ENCODE assay signal across 8 cellular contexts in genomic region chr5:6633469-6634326, GRCh38. TPM values are rescaled to one million over a fixed set of nuclear protein-coding genes. Genes with fewer than 3 reads are reported as not detected.
DNase-seq lines count a peak whose midpoint lies in the region.

No MANE protein-coding gene starts in this region.

- H3K36me3 ChIP-seq in HAP-1 (replicated peaks), result peaks cover 41% of the 10 kb centered on the region
- H3K36me3 ChIP-seq in Karpas-422 (ENCODE audit: insufficient read depth, low read length), result peaks cover 29% of the 10 kb centered on the region
- H3K36me3 ChIP-seq in neuronal stem cell (replicated peaks in 1 of 2; ENCODE audit: control insufficient read depth in 2 of 2, insufficient read depth in 2 of 2, low read length in 2 of 2), result peaks cover 10 to 31% of the 10 kb centered on the region in 2 donors

- H3K27ac ChIP-seq in Karpas-422 (ENCODE audit: low read length) (no peak overlapping the region), neuronal stem cell (replicated peaks; ENCODE audit: low read length) (no peak overlapping the region)

- H3K18ac ChIP-seq in neuronal stem cell (ENCODE audit: low read length), result peak overlapping the region; percentile 92

- no peaks in the 10 kb centered on the region for H3K9me3 Mint-ChIP-seq in activated CD4-positive, alpha-beta memory T cell treated with anti-CD3 and anti-CD28 coated beads, Interleukin-2, amount 10 ng/mL, durations not matched to agents 7 days and 5 days

- H3K4me3 ChIP-seq in HAP-1 (peak overlapping the region; percentile 83), Karpas-422 (ENCODE audit: low read length) (peak overlapping the region; percentile 100), neuronal stem cell (ENCODE audit: low read length in 2 of 2) (peak overlapping the region; percentile 89 to 99)

- in situ Hi-C loops in HAP-1 (cut with MboI; ENCODE audit: low sequenced_read_pairs), result loop anchor here (5.0 kb wide), 1 partner anchor 84 kb away; no protein-coding TSS in a partner anchor

- no peak overlapping the region for H2AK5ac ChIP-seq in neuronal stem cell (ENCODE audit: low read depth, low read length)

- H3K9me3 ChIP-seq in HAP-1, result no peaks in the 10 kb centered on the region
- H3K9me3 ChIP-seq in Karpas-422 (ENCODE audit: low read length), result no peaks in the 10 kb centered on the region
- H3K9me3 ChIP-seq in neuronal stem cell (replicated peaks in 1 of 2; ENCODE audit: control insufficient read depth in 2 of 2, insufficient read depth in 1 of 2, low read depth in 1 of 2, low read length in 2 of 2), result no peaks in the 10 kb centered on the region

- H3K9ac ChIP-seq in Karpas-422 (ENCODE audit: low read length) (peak overlapping the region; percentile 93), neuronal stem cell (ENCODE audit: low read depth, low read length, poor library complexity) (peak overlapping the region; percentile 96)

- POLR2A ChIA-PET in activated CD4-positive, alpha-beta memory T cell treated with anti-CD3 and anti-CD28 coated beads, Interleukin-2, amount 10 ng/mL, durations not matched to agents 7 days and 5 days (lab: Charles Lee), result interaction anchor here (0.7 to 5.5 kb wide), 24 partner anchors 9 to 1239 kb away, joined by 3 to 63 read pairs (median 4); partner anchors contain the start of genes ICE1, MED10 and TENT4A

- H3K27me3 Mint-ChIP-seq in activated CD4-positive, alpha-beta memory T cell treated with anti-CD3 and anti-CD28 coated beads, Interleukin-2, amount 10 ng/mL, durations not matched to agents 7 days and 5 days, result no peaks in the 10 kb centered on the region

- no peaks in the 10 kb centered on the region for H3K27me3 ChIP-seq in HAP-1 (ENCODE audit: low read depth)
- no peaks in the 10 kb centered on the region for H3K27me3 ChIP-seq in Karpas-422 (ENCODE audit: low read length)
- H3K27me3 ChIP-seq in neuronal stem cell (ENCODE audit: control insufficient read depth in 3 of 3, insufficient read depth in 3 of 3, low read depth in 1 of 3, low read length in 3 of 3), result no peaks in the 10 kb centered on the region

- H4K20me1 ChIP-seq in Karpas-422 (ENCODE audit: insufficient read depth, low read depth, low read length), result peaks cover 20% of the 10 kb centered on the region

- H3K9me2 ChIP-seq in Karpas-422 (replicated peaks; ENCODE audit: insufficient read depth, low read length), result no peaks in the 10 kb centered on the region

- H3K14ac ChIP-seq in neuronal stem cell (ENCODE audit: low read length), result peak overlapping the region; percentile 65

- peaks cover 44% of the 10 kb centered on the region for H3K36me3 Mint-ChIP-seq in activated CD4-positive, alpha-beta memory T cell treated with anti-CD3 and anti-CD28 coated beads, Interleukin-2, amount 10 ng/mL, durations not matched to agents 7 days and 5 days (ENCODE audit: low read depth)

- H3K79me2 ChIP-seq in Karpas-422 (ENCODE audit: low read length), result peaks cover 67% of the 10 kb centered on the region

- no peak overlapping the region for H2BK120ac ChIP-seq in neuronal stem cell (ENCODE audit: low read depth, low read length)

- peaks cover 13% of the 10 kb centered on the region for H3K79me1 ChIP-seq in neuronal stem cell (ENCODE audit: low read depth, low read length)

- H3K4me1 Mint-ChIP-seq in activated CD4-positive, alpha-beta memory T cell treated with anti-CD3 and anti-CD28 coated beads, Interleukin-2, amount 10 ng/mL, durations not matched to agents 7 days and 5 days, result peaks cover 69% of the 10 kb centered on the region

- H2BK5ac ChIP-seq in neuronal stem cell (ENCODE audit: low read length), result no peak overlapping the region

- no peak overlapping the region for H2BK15ac ChIP-seq in neuronal stem cell (ENCODE audit: low read length)

- H2AFZ ChIP-seq in Karpas-422 (ENCODE audit: low read length) (peak overlapping the region; percentile 86), neuronal stem cell (ENCODE audit: low read length) (peak overlapping the region; percentile 98)

- H3K27ac Mint-ChIP-seq in activated CD4-positive, alpha-beta memory T cell treated with anti-CD3 and anti-CD28 coated beads, Interleukin-2, amount 10 ng/mL, durations not matched to agents 7 days and 5 days, result peak overlapping the region; percentile 76

- H3K4ac ChIP-seq in neuronal stem cell (ENCODE audit: low read length), result no peak overlapping the region

- DNase-seq in stimulated activated CD4-positive, alpha-beta T cell treated with anti-CD3 and anti-CD28 coated beads, Interleukin-1b, Interleukin-23, amount 100 ng/mL, for 1 hour (ENCODE audit: low read depth in 2 of 2), result peak; percentile 1 to 7
- DNase-seq in stimulated activated CD4-positive, alpha-beta T cell treated with anti-CD3 and anti-CD28 coated beads, Interleukin-4, amount 100 ng/mL, for 4 hours, result no peak
- DNase-seq in HAP-1 (ENCODE audit: low spot score in 2 of 2) (peak; percentile 14 to 45), Karpas-422 (peak; percentile 65), germinal center (ENCODE audit: low spot score) (peak; percentile 17), neuronal stem cell (ENCODE audit: low spot score) (no peak), activated gamma-delta T cell treated with Interleukin-2 at 50 U/mL for 16 hours (no peak)
- no peak for DNase-seq in activated CD4-positive, alpha-beta memory T cell treated with anti-CD3 and anti-CD28 coated beads, Interleukin-2, amount 10 ng/mL, durations not matched to agents 7 days and 5 days

- H3K4me3 Mint-ChIP-seq in activated CD4-positive, alpha-beta memory T cell treated with anti-CD3 and anti-CD28 coated beads, Interleukin-2, amount 10 ng/mL, durations not matched to agents 7 days and 5 days, result peak overlapping the region; percentile 96

- H3K4me1 ChIP-seq in HAP-1 (peaks cover 6% of the 10 kb centered on the region), Karpas-422 (ENCODE audit: low read length) (peaks cover 27% of the 10 kb centered on the region), neuronal stem cell (ENCODE audit: control insufficient read depth in 2 of 2, insufficient read depth in 1 of 2, low read depth in 1 of 2, low read length in 2 of 2) (peaks cover 4 to 15% of the 10 kb centered on the region in 2 donors)

- no CpG with 5 or more reads among the region's 80 CpGs for WGBS in neuronal stem cell (ENCODE audit: extremely low coverage in 2 of 2, insufficient read length in 2 of 2, insufficient replicate concordance in 1 of 2), 2 donors

- CTCF ChIA-PET in activated CD4-positive, alpha-beta memory T cell treated with anti-CD3 and anti-CD28 coated beads, Interleukin-2, amount 10 ng/mL, durations not matched to agents 7 days and 5 days (lab: Charles Lee), result interaction anchor here (1.0 to 1.4 kb wide), 5 partner anchors 78 to 255 kb away, joined by 3 to 8 read pairs (median 4); partner anchors contain the start of gene MED10

- H4K91ac ChIP-seq in neuronal stem cell (ENCODE audit: low read depth, low read length, poor library complexity), result no peak overlapping the region

- no peak overlapping the region for H2BK12ac ChIP-seq in neuronal stem cell (ENCODE audit: low read length)

- H3K23ac ChIP-seq in neuronal stem cell (ENCODE audit: low read depth, low read length, poor library complexity), result peak overlapping the region; percentile 87

- peak overlapping the region; percentile 89 for H3K4me2 ChIP-seq in Karpas-422 (ENCODE audit: low read depth, low read length, poor library complexity, severe bottlenecking)
- peak overlapping the region; percentile 77 for H3K4me2 ChIP-seq in neuronal stem cell (ENCODE audit: insufficient read depth, low read length, poor library complexity, severe bottlenecking)

- H4K8ac ChIP-seq in neuronal stem cell (ENCODE audit: low read depth, low read length), result no peak overlapping the region

RNA-seq across cellular contexts. Expression of gene SRD5A1, which starts 0.5 kb away (rescaled TPM):
- total RNA-seq in Karpas-422 (2014; rRNA removed; shearing (Covaris generic); ENCODE audit: low replicate concordance), result 18.0 and 19.5 TPM in 2 replicates
- total RNA-seq in activated CD4-positive, alpha-beta memory T cell treated with anti-CD3 and anti-CD28 coated beads, Interleukin-2, amount 10 ng/mL, durations not matched to agents 7 days and 5 days, result 10 to 100 TPM; 10.2 to 12.4 TPM
- polyA plus RNA-seq in neuronal stem cell (2013, experiment 1 of 2), result 10.9 TPM
- polyA plus RNA-seq in neuronal stem cell (2013, experiment 2 of 2), result 10.5 TPM

RNA-seq across cellular contexts. Expression of gene NSUN2, which starts 0.9 kb away (rescaled TPM):
- total RNA-seq in Karpas-422 (2014; rRNA removed; shearing (Covaris generic); ENCODE audit: low replicate concordance), result 64.2 and 69.1 TPM in 2 replicates
- 10 to 100 TPM; 63.5 to 73.3 TPM for total RNA-seq in activated CD4-positive, alpha-beta memory T cell treated with anti-CD3 and anti-CD28 coated beads, Interleukin-2, amount 10 ng/mL, durations not matched to agents 7 days and 5 days
- polyA plus RNA-seq in neuronal stem cell (2013, experiment 1 of 2), result 21.5 TPM
- 21.4 TPM for polyA plus RNA-seq in neuronal stem cell (2013, experiment 2 of 2)

Comparison
In these comparisons a context has a peak if more than half of its experiments do, and no peak if none do; other contexts are left out.
1. DNase-seq: peak in stimulated activated CD4-positive, alpha-beta T cell treated with anti-CD3 and anti-CD28 coated beads, Interleukin-1b, Interleukin-23, amount 100 ng/mL, for 1 hour (2 of 2), HAP-1 (2 of 2), Karpas-422 (single experiment) and germinal center (single experiment); none in stimulated activated CD4-positive, alpha-beta T cell treated with anti-CD3 and anti-CD28 coated beads, Interleukin-4, amount 100 ng/mL, for 4 hours (0 of 2), activated CD4-positive, alpha-beta memory T cell treated with anti-CD3 and anti-CD28 coated beads, Interleukin-2, amount 10 ng/mL, durations not matched to agents 7 days and 5 days (single experiment), neuronal stem cell (single experiment) and activated gamma-delta T cell treated with Interleukin-2 at 50 U/mL for 16 hours (single experiment).
2. Peak in every context shown above with its lines, with median percentiles within 50 percentile points of each other: H3K4me3 ChIP-seq.